ENCODE assay signal across 17 cellular contexts in the genomic region with DNA sequence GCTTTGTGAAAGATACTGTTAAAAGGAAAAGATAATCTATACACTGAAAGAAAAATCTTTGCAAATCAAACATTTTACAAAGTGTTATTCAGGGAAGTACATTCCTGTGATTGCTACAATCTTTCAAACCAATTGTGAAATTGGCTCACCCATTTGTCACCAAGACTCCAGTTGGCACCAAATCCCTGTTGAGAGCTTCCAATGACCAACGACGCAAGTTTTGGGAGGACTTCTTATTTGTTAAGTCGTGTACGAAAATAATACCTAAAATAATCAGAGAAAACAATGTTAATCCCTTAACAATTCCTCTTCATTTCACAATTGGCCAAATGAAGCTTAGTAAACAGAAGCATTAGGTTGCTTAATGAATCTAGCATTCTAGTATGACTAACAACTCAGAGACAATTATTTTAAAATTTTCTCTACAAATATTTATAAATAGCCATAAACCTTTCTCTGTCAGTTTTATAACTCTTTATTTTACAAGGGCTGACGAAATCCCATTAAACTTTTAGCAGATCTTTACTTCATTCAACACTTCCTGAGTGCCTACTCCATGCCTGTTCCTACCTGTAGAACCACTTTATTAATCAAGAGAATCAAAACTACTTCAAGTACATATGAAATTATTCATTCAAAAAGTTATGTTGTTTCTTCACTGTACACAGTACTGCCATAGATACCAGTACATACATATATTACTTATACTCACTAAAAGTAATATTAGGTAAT. TPM values are rescaled to one million over a fixed set of nuclear protein-coding genes. Genes with fewer than 3 reads are reported as not detected.
"Had no signal": no experiment of that assay in that cellular context is flagged by ENCODE, and none has a peak within 500 bp of the region (broad histone marks: within the 10 kb centered on the region; RNA-seq: fewer than 3 reads in every experiment).

No MANE protein-coding gene starts in this region.

- H3K4me3 ChIP-seq: adrenal gland, esophagus muscularis mucosa, neural progenitor cell, spleen, thyroid gland had no signal

- H3K9me3 ChIP-seq: adrenal gland, thyroid gland had no signal

- H3K27me3 ChIP-seq: adrenal gland, esophagus muscularis mucosa, foreskin keratinocyte, neural progenitor cell, spleen, thyroid gland had no signal

- H3K36me3 ChIP-seq: adrenal gland, neural progenitor cell had no signal

- H3K4me1 ChIP-seq: adrenal gland, esophagus muscularis mucosa, foreskin keratinocyte, neural progenitor cell, spleen, thyroid gland had no signal

- H2AFZ ChIP-seq: neural progenitor cell had no signal

- DNase-seq: activated B cell treated with CpG ODN at 0.5 μM for 24 hours; activated CD4-positive, alpha-beta T cell treated with anti-CD3 and anti-CD28 coated beads for 48 hours; activated CD8-positive, alpha-beta T cell treated with anti-CD3 and anti-CD28 coated beads for 36 hours; activated effector memory CD4-positive, alpha-beta T cell treated with Interleukin-2 at 50 U/mL for 16 hours; activated naive CD4-positive, alpha-beta T cell treated with anti-CD3 and anti-CD28 coated beads, Interleukin-2, amount 50 U/mL, for 16 hours; activated T-cell treated with anti-CD3 and anti-CD28 coated beads, Interleukin-2, amount 50 U/mL, for 4 hours; caudate nucleus; foreskin keratinocyte; head of caudate nucleus; spleen; T-helper 17 cell; thyroid gland had no signal

- H3K27ac ChIP-seq: adrenal gland, esophagus muscularis mucosa, foreskin keratinocyte, neural progenitor cell, spleen, thyroid gland had no signal

- H3K27me3 Mint-ChIP-seq: activated B cell treated with CpG ODN at 0.5 μM for 24 hours; activated CD8-positive, alpha-beta T cell treated with anti-CD3 and anti-CD28 coated beads for 36 hours; T-helper 17 cell had no signal

- H3K4me3 Mint-ChIP-seq: activated B cell treated with CpG ODN at 0.5 μM for 24 hours; activated CD8-positive, alpha-beta T cell treated with anti-CD3 and anti-CD28 coated beads for 36 hours; activated T-cell treated with anti-CD3 and anti-CD28 coated beads, Interleukin-2, amount 50 U/mL, for 4 hours; neural progenitor cell; T-helper 17 cell had no signal

- H3K9me3 Mint-ChIP-seq: activated B cell treated with CpG ODN at 0.5 μM for 24 hours, neural progenitor cell had no signal

- H3K9ac ChIP-seq: neural progenitor cell had no signal

- FAIRE-seq: urothelium cell line had no signal

- H3K4me2 ChIP-seq: neural progenitor cell had no signal

- H3K27ac Mint-ChIP-seq: activated B cell treated with CpG ODN at 0.5 μM for 24 hours; activated CD8-positive, alpha-beta T cell treated with anti-CD3 and anti-CD28 coated beads for 36 hours; neural progenitor cell; T-helper 17 cell had no signal

- ATAC-seq: activated CD8-positive, alpha-beta T cell treated with anti-CD3 and anti-CD28 coated beads for 36 hours; activated T-cell treated with anti-CD3 and anti-CD28 coated beads, Interleukin-2, amount 50 U/mL, for 4 hours; foreskin keratinocyte; sciatic nerve; T-helper 17 cell had no signal

- H3K4me1 Mint-ChIP-seq: neural progenitor cell had no signal

RNA-seq across cellular contexts. Expression of gene HGD, which starts 24.0 kb away (rescaled TPM):
- total RNA-seq: foreskin keratinocyte had no signal
- polyA plus RNA-seq: foreskin keratinocyte had no signal
